ENCODE assay signal across 8 cellular contexts in genomic region chr17:82244413-82245140, GRCh38. TPM values are rescaled to one million over a fixed set of nuclear protein-coding genes. Genes with fewer than 3 reads are reported as not detected.
DNase-seq lines count a peak whose midpoint lies in the region; ATAC-seq and TF ChIP-seq lines count a peak whose summit lies in the region.

No MANE protein-coding gene starts in this region.

- no peak overlapping the region for H3K4me3 Mint-ChIP-seq in activated naive CD4-positive, alpha-beta T cell treated with anti-CD3 and anti-CD28 coated beads for 36 hours

- peaks cover 51 to 79% (median 68%) of the 10 kb centered on the region in 4 donors for H3K36me3 ChIP-seq in esophagus muscularis mucosa

- peak overlapping the region; percentile 39 to 88 (median 84) for H3K27ac ChIP-seq in esophagus muscularis mucosa (replicated peaks in 1 of 4)

- intact Hi-C loops in activated naive CD4-positive, alpha-beta T cell treated with anti-CD3 and anti-CD28 coated beads for 36 hours (cut with micrococcal nuclease): loop anchor here (1.0 to 2.0 kb wide), 3 partner anchors 54 to 106 kb away; no protein-coding TSS in a partner anchor
- intact Hi-C loops in esophagus muscularis mucosa (cut with DNase I): no loop called here

- TF ChIP-seq CTCF in esophagus muscularis mucosa (IDR thresholded peaks at IDR 0.05): peak; percentile 43 to 61 (median 52)

- TF ChIP-seq POLR2A in esophagus muscularis mucosa (IDR thresholded peaks at IDR 0.05; ENCODE audit: low read depth): no peak

- CTCF ChIA-PET in activated naive CD4-positive, alpha-beta T cell treated with anti-CD3 and anti-CD28 coated beads for 36 hours (lab: Charles Lee): interaction anchor here (0.7 to 1.1 kb wide), 2 partner anchors 9 to 106 kb away, joined by 3 to 4 read pairs; no protein-coding TSS in a partner anchor

- H3K9me3 Mint-ChIP-seq in activated naive CD4-positive, alpha-beta T cell treated with anti-CD3 and anti-CD28 coated beads for 36 hours: no peaks in the 10 kb centered on the region

- peak; percentile 54 for DNase-seq in activated naive CD4-positive, alpha-beta T cell treated with anti-CD3 and anti-CD28 coated beads for 36 hours
- DNase-seq in activated naive CD4-positive, alpha-beta T cell treated with anti-CD3 and anti-CD28 coated beads, Interleukin-2, amount 50 U/mL, for 16 hours: no peak
- DNase-seq in SK-MEL-5 (ENCODE audit: low read depth, low spot score) (peak; percentile 80), esophagus muscularis mucosa (ENCODE audit: extremely low spot score) (no peak), GM19238 (ENCODE audit: insufficient read length, low spot score) (no peak)
- peak; percentile 57 for DNase-seq in stimulated activated CD8-positive, alpha-beta memory T cell treated with anti-CD3 and anti-CD28 coated beads, Interleukin-4, amount 100 ng/mL, for 48 hours

- in situ Hi-C loops in SK-MEL-5 (cut with HindIII; ENCODE audit: low pct_unique_long_range_greater_than_20kb, low sequenced_read_pairs): no loop called here

- H3K36me3 Mint-ChIP-seq in activated naive CD4-positive, alpha-beta T cell treated with anti-CD3 and anti-CD28 coated beads for 36 hours (ENCODE audit: low read depth): peaks cover 36% of the 10 kb centered on the region

- no peak overlapping the region for H3K4me3 ChIP-seq in esophagus muscularis mucosa

- no peak for ATAC-seq in HG02981 (IDR thresholded peaks at IDR 0.05; ENCODE audit: unreplicated experiment)
- no peak for ATAC-seq in activated CD4-positive, CD25-positive, alpha-beta regulatory T cell treated with anti-CD3 and anti-CD28 coated beads, Interleukin-2, amount 50 U/mL, for 24 hours

- H3K9me3 ChIP-seq in esophagus muscularis mucosa: no peaks in the 10 kb centered on the region

- H3K4me1 Mint-ChIP-seq in activated naive CD4-positive, alpha-beta T cell treated with anti-CD3 and anti-CD28 coated beads for 36 hours (ENCODE audit: low read depth): peaks cover 36% of the 10 kb centered on the region

- WGBS in esophagus muscularis mucosa: 73% methylated on average over 38 of the region's 39 CpGs

- H3K27ac Mint-ChIP-seq in activated naive CD4-positive, alpha-beta T cell treated with anti-CD3 and anti-CD28 coated beads for 36 hours: peak overlapping the region; percentile 13

- TF ChIP-seq EP300 in esophagus muscularis mucosa (IDR thresholded peaks at IDR 0.05): no peak

- H3K27me3 Mint-ChIP-seq in activated naive CD4-positive, alpha-beta T cell treated with anti-CD3 and anti-CD28 coated beads for 36 hours (ENCODE audit: low read depth): no peaks in the 10 kb centered on the region

- no peaks in the 10 kb centered on the region for H3K27me3 ChIP-seq in esophagus muscularis mucosa

- peaks cover 60 to 100% (median 89%) of the 10 kb centered on the region in 4 donors for H3K4me1 ChIP-seq in esophagus muscularis mucosa

RNA-seq across cellular contexts. Expression of gene SLC16A3, which starts 15.7 kb away (rescaled TPM):
- total RNA-seq in activated naive CD4-positive, alpha-beta T cell treated with anti-CD3 and anti-CD28 coated beads for 36 hours: 10 to 100 TPM; 15.2 to 18.3 TPM
- total RNA-seq in SK-MEL-5 (2014; rRNA removed; shearing (Covaris generic)): 9.6 and 12.8 TPM in 2 replicates
- polyA plus RNA-seq in SK-MEL-5 (2015; cell fraction: cytosol; rRNA removed): 3.9 and 4.7 TPM in 2 replicates
- polyA plus RNA-seq in SK-MEL-5 (2015; cell fraction: nucleus; rRNA removed): 8.9 and 9.2 TPM in 2 replicates
- 10 to 100 TPM; 17.0 to 28.8 (median 23.4) TPM for total RNA-seq in esophagus muscularis mucosa

RNA-seq across cellular contexts. Expression of gene CSNK1D, which starts 28.9 kb away (rescaled TPM):
- 100 to 1,000 TPM in 1 of 2 experiments, 10 to 100 TPM in 1; 99.8 to 100 TPM for total RNA-seq in activated naive CD4-positive, alpha-beta T cell treated with anti-CD3 and anti-CD28 coated beads for 36 hours
- 18.0 and 23.6 TPM in 2 replicates for total RNA-seq in SK-MEL-5 (2014; rRNA removed; shearing (Covaris generic))
- 106 and 112 TPM in 2 replicates for polyA plus RNA-seq in SK-MEL-5 (2015; cell fraction: cytosol; rRNA removed)
- polyA plus RNA-seq in SK-MEL-5 (2015; cell fraction: nucleus; rRNA removed): 294 and 374 TPM in 2 replicates
- total RNA-seq in esophagus muscularis mucosa: 10 to 100 TPM; 47.2 to 65.5 (median 61.0) TPM

RNA-seq across cellular contexts. Expression of gene CCDC57, which starts 31.9 kb away (rescaled TPM):
- total RNA-seq in activated naive CD4-positive, alpha-beta T cell treated with anti-CD3 and anti-CD28 coated beads for 36 hours: 10 to 100 TPM; 40.7 to 43.9 TPM
- 15.7 and 17.8 TPM in 2 replicates for total RNA-seq in SK-MEL-5 (2014; rRNA removed; shearing (Covaris generic))
- polyA plus RNA-seq in SK-MEL-5 (2015; cell fraction: cytosol; rRNA removed): 21.0 and 25.4 TPM in 2 replicates
- polyA plus RNA-seq in SK-MEL-5 (2015; cell fraction: nucleus; rRNA removed): 477 and 495 TPM in 2 replicates
- total RNA-seq in esophagus muscularis mucosa: 10 to 100 TPM in 3 of 4 donors, 1 to 10 TPM in 1; 8.4 to 21.6 (median 16.4) TPM

Comparison
In these comparisons a context has a peak if more than half of its experiments do, and no peak if none do; other contexts are left out.
1. DNase-seq: peak in activated naive CD4-positive, alpha-beta T cell treated with anti-CD3 and anti-CD28 coated beads for 36 hours (single experiment), SK-MEL-5 (single experiment) and stimulated activated CD8-positive, alpha-beta memory T cell treated with anti-CD3 and anti-CD28 coated beads, Interleukin-4, amount 100 ng/mL, for 48 hours (single experiment); none in activated naive CD4-positive, alpha-beta T cell treated with anti-CD3 and anti-CD28 coated beads, Interleukin-2, amount 50 U/mL, for 16 hours (single experiment), esophagus muscularis mucosa (single experiment) and GM19238 (single experiment).